In the genomic region with DNA sequence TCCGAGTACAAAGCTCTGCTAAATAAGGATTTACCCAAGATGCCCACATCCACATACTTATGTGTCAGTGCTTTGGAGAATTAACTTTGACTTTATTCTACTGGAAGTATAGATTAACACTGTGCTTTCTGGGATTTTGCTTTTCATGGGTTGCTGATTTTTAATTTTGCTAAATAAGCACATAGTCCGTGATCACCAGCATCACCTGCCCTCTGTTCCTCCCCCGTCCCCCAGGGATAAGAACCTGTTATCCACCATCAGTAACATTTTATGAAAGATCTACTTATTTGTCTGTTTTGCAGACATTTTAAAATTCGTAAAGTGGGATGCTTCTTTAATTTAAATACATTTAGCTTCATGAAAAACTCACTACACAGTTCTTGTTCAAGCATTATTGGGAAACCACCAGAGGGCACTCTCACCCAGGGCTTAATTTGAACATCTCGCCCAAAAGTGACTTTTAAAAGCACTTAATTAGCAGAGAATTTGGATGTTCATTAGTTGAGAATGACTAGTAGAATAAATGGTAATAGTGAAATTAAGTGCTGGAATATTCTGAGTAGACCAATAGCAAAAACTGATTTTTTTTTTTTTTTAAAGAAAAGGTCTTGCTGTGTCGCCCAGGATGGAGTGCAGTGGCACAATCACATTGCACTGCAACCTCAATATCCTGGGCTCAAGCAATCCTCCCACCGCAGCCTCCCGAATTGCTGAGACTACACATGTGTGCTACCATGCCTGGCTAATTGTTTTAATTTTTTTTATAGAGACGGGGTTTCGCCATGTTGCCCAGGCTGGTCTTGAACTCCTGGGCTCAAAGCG, we compare ENCODE assay signal across 8 cellular contexts. TPM values are rescaled to one million over a fixed set of nuclear protein-coding genes. Genes with fewer than 3 reads are reported as not detected.
DNase-seq lines count a peak whose midpoint lies in the region; ATAC-seq, FAIRE-seq and TF ChIP-seq lines count a peak whose summit lies in the region.

No MANE protein-coding gene starts in this region.

- ATAC-seq in T-cell (replicated peaks in 1 of 4) (peak in 1 of 4 experiments; percentile 46), GM18511 (IDR thresholded peaks at IDR 0.05; ENCODE audit: unreplicated experiment) (no peak), HG02870 (IDR thresholded peaks at IDR 0.05; ENCODE audit: unreplicated experiment) (no peak)

- H3K27me3 ChIP-seq in Caco-2 (replicated peaks; ENCODE audit: control insufficient read depth, insufficient read depth, low read length): no peaks in the 10 kb centered on the region

- H3K36me3 ChIP-seq in Caco-2 (ENCODE audit: control insufficient read depth, insufficient read depth, low read length) (no peaks in the 10 kb centered on the region), kidney (ENCODE audit: control insufficient read depth in 1 of 2, insufficient read depth in 2 of 2, low read length in 2 of 2) (no peaks in the 10 kb centered on the region)

- H3K4me3 Mint-ChIP-seq in Caco-2 (ENCODE audit: unreplicated experiment) (no peak overlapping the region), T-cell (no peak overlapping the region)

- DNase-seq in Caco-2 (peak in 1 of 2 experiments; percentile 67), T-cell (peak; percentile 5 to 71 (median 54)), amniotic stem cell (lab: John Stamatoyannopoulos, UW) (peak; percentile 38), kidney (no peak)
- DNase-seq in Jurkat, Clone E6-1 (ENCODE audit: low read depth, low spot score): peak; percentile 33
- DNase-seq in stimulated activated CD4-positive, alpha-beta T cell treated with anti-CD3 and anti-CD28 coated beads, TNF-alpha, amount 100 ng/mL, for 1 hour (ENCODE audit: low read depth in 3 of 3, low spot score in 1 of 3): peak; percentile 11 to 19 (median 19)

- no TSS peak for BruUV-seq in Caco-2 (replicated peaks; lab: Mats Ljungman, UMichigan)

- H3K9ac ChIP-seq in kidney (ENCODE audit: low read length in 2 of 2): no peak overlapping the region

- CTCF ChIA-PET in Caco-2 (lab: Charles Lee): interaction anchor here (0.6 to 2.7 kb wide), 11 partner anchors 12 to 599 kb away, joined by 3 to 60 read pairs (median 4); no protein-coding TSS in a partner anchor
- CTCF ChIA-PET in T-cell (lab: Charles Lee): interaction anchor here (0.6 to 8.1 kb wide), 44 partner anchors 8 to 1290 kb away, joined by 3 to 294 read pairs (median 4); partner anchors contain the start of gene MRPL42 (in 1 of the 2)

- no peaks in the 10 kb centered on the region for H3K9me3 ChIP-seq in Caco-2
- no peaks in the 10 kb centered on the region for H3K9me3 ChIP-seq in kidney (ENCODE audit: control insufficient read depth in 1 of 2, low read length in 2 of 2)

- POLR2A ChIA-PET in Caco-2 (lab: Charles Lee) (no interaction called here), T-cell (lab: Charles Lee) (interaction anchor here in 1 of 2 donors (0.6 to 0.7 kb wide), 3 partner anchors 19 to 332 kb away, joined by 3 to 8 read pairs (median 4); no protein-coding TSS in a partner anchor)

- no peaks in the 10 kb centered on the region for H3K4me1 ChIP-seq in Caco-2
- H3K4me1 ChIP-seq in kidney (ENCODE audit: control insufficient read depth in 1 of 2, insufficient read depth in 1 of 2, low read depth in 1 of 2, low read length in 2 of 2): no peaks in the 10 kb centered on the region

- no peaks in the 10 kb centered on the region for H3K4me1 Mint-ChIP-seq in Caco-2 (ENCODE audit: low read depth, unreplicated experiment)
- H3K4me1 Mint-ChIP-seq in T-cell: peaks cover 0 to 7% (median 0%) of the 10 kb centered on the region in 3 donors

- H3K27ac ChIP-seq in kidney (ENCODE audit: low read depth in 2 of 2, low read length in 2 of 2): no peak overlapping the region

- peaks cover 21% of the 10 kb centered on the region for H3K36me3 Mint-ChIP-seq in Caco-2 (ENCODE audit: insufficient read depth, unreplicated experiment)
- H3K36me3 Mint-ChIP-seq in T-cell: peaks cover 10% of the 10 kb centered on the region

- peak; percentile 45 for FAIRE-seq in kidney (lab: Jason Lieb, UNC)

- TF ChIP-seq CTCF in Caco-2 (IDR thresholded peaks at IDR 0.05; ENCODE audit: insufficient read depth in 1 of 2, low read depth in 1 of 2, low read length in 1 of 2, severe bottlenecking in 1 of 2, unreplicated experiment in 1 of 2) (peak; percentile 75 to 76), kidney (IDR thresholded peaks at IDR 0.05; ENCODE audit: borderline replicate concordance, extremely low read depth, insufficient read depth) (peak; percentile 68)

- no peaks in the 10 kb centered on the region for H3K9me3 Mint-ChIP-seq in Caco-2 (ENCODE audit: unreplicated experiment)
- no peaks in the 10 kb centered on the region for H3K9me3 Mint-ChIP-seq in T-cell

- H3K4me3 ChIP-seq in Caco-2 (ENCODE audit: low read depth, low read length) (no peak overlapping the region), kidney (ENCODE audit: low read length in 2 of 2) (no peak overlapping the region)
- no peak overlapping the region for H3K4me3 ChIP-seq in Jurkat, Clone E6-1 (ENCODE audit: low read length)

- no peaks in the 10 kb centered on the region for H3K27me3 Mint-ChIP-seq in Caco-2 (ENCODE audit: insufficient read depth, unreplicated experiment)
- H3K27me3 Mint-ChIP-seq in T-cell: no peaks in the 10 kb centered on the region

- intact Hi-C loops in Caco-2 (cut with micrococcal nuclease; ENCODE audit: unreplicated experiment) (loop anchor here (2.0 kb wide), 4 partner anchors 62 to 600 kb away; no protein-coding TSS in a partner anchor), kidney (cut with DNase I) (loop anchor here (5.0 to 10.0 kb wide), 2 partner anchors 62 to 599 kb away; no protein-coding TSS in a partner anchor)

- H3K27ac Mint-ChIP-seq in Caco-2 (ENCODE audit: unreplicated experiment): no peak overlapping the region
- no peak overlapping the region for H3K27ac Mint-ChIP-seq in T-cell

RNA-seq across cellular contexts. Expression of gene MRPL42, which starts 35.7 kb away (rescaled TPM):
- total RNA-seq in Caco-2 (2022): 77.0 and 78.2 TPM in 2 replicates
- 140 TPM for polyA plus RNA-seq in Jurkat, Clone E6-1 (2012; ENCODE audit: insufficient read depth, insufficient read length)
- total RNA-seq in T-cell: 10 to 100 TPM; 35.1 to 46.7 (median 40.4) TPM
- total RNA-seq in kidney: 66.7 TPM
- polyA plus RNA-seq in kidney (ENCODE audit: insufficient read depth, low read depth, low replicate concordance): 57.6 TPM
